Comparison of ENCODE assay signal across 16 cellular contexts in genomic region chr14:92385561-92385960, GRCh38.
DNase-seq lines count a peak whose midpoint lies in the region; ATAC-seq and TF ChIP-seq lines count a peak whose summit lies in the region.
"Had no signal": no experiment of that assay in that cellular context is flagged by ENCODE, and none has a peak within 500 bp of the region (broad histone marks: within the 10 kb centered on the region; RNA-seq: fewer than 3 reads in every experiment).

No MANE protein-coding gene starts in this region.

- no peak for TF ChIP-seq POLR2A in thyroid gland (IDR thresholded peaks at IDR 0.05)

- TF ChIP-seq CTCF in SK-N-SH (IDR thresholded peaks at IDR 0.05), result no peak
- TF ChIP-seq CTCF in neutrophil (IDR thresholded peaks at IDR 0.05), result no peak
- TF ChIP-seq CTCF in thyroid gland (IDR thresholded peaks at IDR 0.05), result no peak

- peaks cover 2% of the 10 kb centered on the region for H3K4me1 Mint-ChIP-seq in T-helper 17 cell
- H3K4me1 Mint-ChIP-seq: B cell; CD4-positive, alpha-beta memory T cell had no signal

- no peak for DNase-seq in SK-N-SH
- peak; percentile 45 for DNase-seq in NCI-H2171 treated with DMSO at 0.1 percent for 48 hours (lab: John Stamatoyannopoulos, UW)
- DNase-seq in NCI-H82 treated with DMSO at 0.1 percent for 48 hours (lab: John Stamatoyannopoulos, UW; ENCODE audit: unreplicated experiment), result peak; percentile 42
- no peak for DNase-seq in thyroid gland
- DNase-seq in Right ventricle myocardium superior, result no peak
- no peak for DNase-seq in T-helper 17 cell
- DNase-seq: C1 segment of cervical spinal cord; CD4-positive, alpha-beta memory T cell; DND-41; GDM1; GOT3; HFFc6 had no signal

- H3K9ac ChIP-seq in SK-N-SH, result no peak overlapping the region

- H4K20me1 ChIP-seq in SK-N-SH (ENCODE audit: insufficient read depth), result no peaks in the 10 kb centered on the region

- ATAC-seq in SK-N-SH treated with all-trans-retinoic acid at 6 μM for 48 hours (no peak), Right ventricle myocardium superior (ENCODE audit: poor library complexity) (no peak), T-helper 17 cell (no peak)

- 20% methylated on average over 10 of the region's 11 CpGs for WGBS in SK-N-SH (ENCODE audit: low lambda C conversion rate)
- WGBS in thyroid gland, 2 donors, result 67 to 69% methylated on average over 7 to 11 of the region's 11 CpGs

- H3K9me2 ChIP-seq in SK-N-SH, result no peaks in the 10 kb centered on the region

- no peak overlapping the region for H3K27ac ChIP-seq in SK-N-SH (ENCODE audit: low read depth in 2 of 2, low read length in 1 of 2)
- peak overlapping the region; percentile 94 for H3K27ac ChIP-seq in neutrophil
- no peak overlapping the region for H3K27ac ChIP-seq in thyroid gland

- POLR2A ChIA-PET in SK-N-SH (lab: Yijun Ruan, JAX), result no interaction called here

- H3K36me3 ChIP-seq in SK-N-SH (replicated peaks in 1 of 2; ENCODE audit: control insufficient read depth in 1 of 2, insufficient read depth in 2 of 2, low read length in 1 of 2) (no peaks in the 10 kb centered on the region), neutrophil (no peaks in the 10 kb centered on the region), thyroid gland (no peaks in the 10 kb centered on the region)
- H3K36me3 ChIP-seq: HAP-1 had no signal

- no peaks in the 10 kb centered on the region for H3K79me2 ChIP-seq in SK-N-SH (ENCODE audit: insufficient read depth)

- intact Hi-C loops in thyroid gland (cut with DNase I), result no loop called here
- intact Hi-C loops in Right ventricle myocardium superior (cut with DNase I), result no loop called here

- H3K27me3 ChIP-seq in SK-N-SH (ENCODE audit: insufficient read depth), result peaks cover 46% of the 10 kb centered on the region; the same call in 1 of the 2 replicates
- H3K27me3 ChIP-seq in neutrophil, result no peaks in the 10 kb centered on the region
- H3K27me3 ChIP-seq in thyroid gland, result no peaks in the 10 kb centered on the region

- no peak overlapping the region for H3K27ac Mint-ChIP-seq in T-helper 17 cell
- H3K27ac Mint-ChIP-seq: B cell; CD4-positive, alpha-beta memory T cell; HFFc6 had no signal

- H3K4me3 ChIP-seq in SK-N-SH (ENCODE audit: low read depth in 2 of 2, low read length in 1 of 2) (no peak overlapping the region; a peak in 1 of 4 replicates), neutrophil (ENCODE audit: low read depth in 1 of 2, low read length in 1 of 2) (peak overlapping the region in 1 of 2 experiments; percentile 1), thyroid gland (replicated peaks in 1 of 3) (no peak overlapping the region)
- H3K4me3 ChIP-seq: HAP-1 had no signal

- TF ChIP-seq EP300 in SK-N-SH (IDR thresholded peaks at IDR 0.05; ENCODE audit: borderline replicate concordance in 1 of 2, low read depth in 1 of 2, low read length in 1 of 2), result no peak

- no peak overlapping the region for H2AFZ ChIP-seq in SK-N-SH (ENCODE audit: low read depth)

- H3F3A ChIP-seq in SK-N-SH (replicated peaks; ENCODE audit: insufficient read depth), result no peaks in the 10 kb centered on the region

- H3K4me1 ChIP-seq in SK-N-SH (ENCODE audit: control insufficient read depth in 1 of 2, insufficient read depth in 2 of 2, low read depth in 1 of 2, low read length in 1 of 2) (no peaks in the 10 kb centered on the region), neutrophil (ENCODE audit: control insufficient read depth in 1 of 2, insufficient read depth in 1 of 2, low read depth in 1 of 2, low read length in 1 of 2) (peaks cover 76 to 77% of the 10 kb centered on the region in 2 experiments), thyroid gland (no peaks in the 10 kb centered on the region)
- H3K4me1 ChIP-seq: HAP-1 had no signal

- peaks cover 16% of the 10 kb centered on the region for H3K27me3 Mint-ChIP-seq in T-helper 17 cell
- H3K27me3 Mint-ChIP-seq: CD4-positive, alpha-beta memory T cell had no signal

- no peak for TF ChIP-seq RAD21 in SK-N-SH (IDR thresholded peaks at IDR 0.05; ENCODE audit: low read length)

- H3K36me3 Mint-ChIP-seq in T-helper 17 cell (ENCODE audit: low read depth), result no peaks in the 10 kb centered on the region
- H3K36me3 Mint-ChIP-seq: CD4-positive, alpha-beta memory T cell had no signal

- CTCF ChIA-PET in SK-N-SH (lab: Yijun Ruan, JAX), result no interaction called here

- no peak overlapping the region for H3K4me3 Mint-ChIP-seq in T-helper 17 cell
- H3K4me3 Mint-ChIP-seq: B cell; CD4-positive, alpha-beta memory T cell; HFFc6 had no signal

- H3K9me3 ChIP-seq in SK-N-SH (no peaks in the 10 kb centered on the region), neutrophil (no peaks in the 10 kb centered on the region), thyroid gland (no peaks in the 10 kb centered on the region), T-helper 17 cell (ENCODE audit: control insufficient read depth, low read length, poor library complexity, severe bottlenecking) (no peaks in the 10 kb centered on the region)
- H3K9me3 ChIP-seq: HAP-1 had no signal

- peak overlapping the region; percentile 55; the same call in 1 of the 2 replicates for H3K4me2 ChIP-seq in SK-N-SH

TF ChIP-seq in SK-N-SH, 30 proteins besides CTCF, POLR2A, EP300 and RAD21:
- TF ChIP-seq NRF1 (IDR thresholded peaks at IDR 0.05; ENCODE audit: low read depth, low read length) (no peak), RXRA (IDR thresholded peaks at IDR 0.05; ENCODE audit: borderline replicate concordance, low read depth) (no peak)

TF ChIP-seq in SK-N-SH treated with all-trans-retinoic acid at 6 μM for 48 hours, 23 proteins besides CTCF, POLR2A, EP300 and RAD21:
- no peak for TF ChIP-seq CREB5 (CRISPR knock-in tag; IDR thresholded peaks at IDR 0.05; ENCODE audit: low read depth)
- TF ChIP-seq ESRRG (CRISPR knock-in tag; IDR thresholded peaks at IDR 0.05), result no peak
- no peak for TF ChIP-seq SNAI2 (CRISPR knock-in tag; IDR thresholded peaks at IDR 0.05)
- TF ChIP-seq ZC3H10 (CRISPR knock-in tag; IDR thresholded peaks at IDR 0.05), result no peak
- no peak for TF ChIP-seq PPARA (CRISPR knock-in tag; IDR thresholded peaks at IDR 0.05; ENCODE audit: borderline replicate concordance)
- no peak for TF ChIP-seq TCF4 (CRISPR knock-in tag; IDR thresholded peaks at IDR 0.05; ENCODE audit: borderline replicate concordance)
TF ChIP-seq in SK-N-SH treated with all-trans-retinoic acid at 6 μM for 48 hours: peak in this region for 0.

Comparison
In these comparisons a context has a peak if more than half of its experiments do, and no peak if none do; other contexts are left out.
1. DNase-seq: peak in NCI-H2171 treated with DMSO at 0.1 percent for 48 hours (single experiment) and NCI-H82 treated with DMSO at 0.1 percent for 48 hours (single experiment); none in SK-N-SH (single experiment), thyroid gland (0 of 2), Right ventricle myocardium superior (single experiment) and T-helper 17 cell (0 of 3).